35 cellular contexts compared by ENCODE assay signal in the genomic region with DNA sequence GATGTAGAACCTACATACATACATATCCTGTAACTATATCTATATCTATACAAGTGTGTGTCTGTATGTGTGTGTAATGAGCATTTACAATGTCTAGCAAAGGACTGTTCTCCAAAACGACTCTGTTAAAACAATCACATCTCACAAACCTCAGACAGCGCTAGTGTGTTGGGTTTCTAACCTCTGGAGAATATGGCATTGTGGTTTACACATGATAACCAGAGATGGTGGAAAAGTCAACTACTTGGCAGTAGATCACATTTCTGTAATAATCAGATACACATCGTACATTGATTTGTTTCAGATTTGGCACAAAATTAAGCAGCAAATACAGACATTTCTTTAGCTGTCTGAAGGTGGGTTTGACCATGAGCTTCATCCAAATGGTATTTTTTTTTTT.
"Had no signal": no experiment of that assay in that cellular context is flagged by ENCODE, and none has a peak within 500 bp of the region (broad histone marks: within the 10 kb centered on the region; RNA-seq: fewer than 3 reads in every experiment).

No MANE protein-coding gene starts in this region.

- H3K27me3 ChIP-seq: brain microvascular endothelial cell had no signal

- H3K9me3 Mint-ChIP-seq: activated T-helper 17 cell treated with anti-CD3 and anti-CD28 coated beads, Interleukin-2, amount 50 U/mL, for 72 hours had no signal

- H3K36me3 ChIP-seq: brain microvascular endothelial cell had no signal

- H3K9ac ChIP-seq: KMS-11 had no signal

- ATAC-seq: activated CD8-positive, alpha-beta T cell treated with anti-CD3 and anti-CD28 coated beads for 36 hours; activated T-cell treated with anti-CD3 and anti-CD28 coated beads, Interleukin-2, amount 50 U/mL, for 72 hours; activated T-helper 17 cell treated with anti-CD3 and anti-CD28 coated beads, Interleukin-2, amount 50 U/mL, for 72 hours; Right ventricle myocardium inferior had no signal

- H3K4me3 Mint-ChIP-seq: activated CD8-positive, alpha-beta T cell treated with anti-CD3 and anti-CD28 coated beads for 36 hours; activated naive CD8-positive, alpha-beta T cell treated with anti-CD3 and anti-CD28 coated beads for 36 hours; activated T-cell treated with anti-CD3 and anti-CD28 coated beads, Interleukin-2, amount 50 U/mL, for 72 hours; activated T-helper 17 cell treated with anti-CD3 and anti-CD28 coated beads, Interleukin-2, amount 50 U/mL, for 72 hours had no signal

- H2AFZ ChIP-seq: PC-9 had no signal

- H3K36me3 Mint-ChIP-seq: activated naive CD8-positive, alpha-beta T cell treated with anti-CD3 and anti-CD28 coated beads for 36 hours had no signal

- DNase-seq: activated CD4-positive, alpha-beta T cell treated with anti-CD3 and anti-CD28 coated beads for 1 hour; activated CD4-positive, alpha-beta T cell treated with anti-CD3 and anti-CD28 coated beads for 48 hours; activated CD4-positive, alpha-beta T cell treated with anti-CD3 and anti-CD28 coated beads, Interleukin-2, amount 50 U/mL, for 4 hours; activated CD4-positive, CD25-positive, alpha-beta regulatory T cell; activated CD8-positive, alpha-beta T cell treated with anti-CD3 and anti-CD28 coated beads for 36 hours; activated effector memory CD4-positive, alpha-beta T cell treated with anti-CD3 and anti-CD28 coated beads, Interleukin-2, amount 50 U/mL, for 16 hours; activated naive CD4-positive, alpha-beta T cell; activated naive CD4-positive, alpha-beta T cell treated with anti-CD3 and anti-CD28 coated beads, Interleukin-2, amount 50 U/mL, for 16 hours; activated naive CD8-positive, alpha-beta T cell treated with anti-CD3 and anti-CD28 coated beads for 36 hours; activated T-cell treated with anti-CD3 and anti-CD28 coated beads, Interleukin-2, amount 50 U/mL, for 1 hour; activated T-cell treated with anti-CD3 and anti-CD28 coated beads, Interleukin-2, amount 50 U/mL, for 72 hours; amniotic stem cell; aorta; brain microvascular endothelial cell; central memory CD4-positive, alpha-beta T cell; NCI-H1092 treated with DMSO at 0.1 percent for 48 hours; NCI-H1417; NCI-H146; NCI-H187; NCI-H2029 treated with DMSO at 0.1 percent for 48 hours; NCI-H2107; NCI-H226; NCI-H446 treated with DMSO at 0.1 percent for 48 hours; NCI-H524; PC-9; SIG-M5; SW 1271; T-helper 1 cell; T-helper 2 cell; T-helper 9 cell had no signal

- H3K4me2 ChIP-seq: KMS-11, PC-9 had no signal

- H3K4me1 Mint-ChIP-seq: activated naive CD8-positive, alpha-beta T cell treated with anti-CD3 and anti-CD28 coated beads for 36 hours; activated T-helper 17 cell treated with anti-CD3 and anti-CD28 coated beads, Interleukin-2, amount 50 U/mL, for 72 hours had no signal

- H3K27ac Mint-ChIP-seq: activated CD8-positive, alpha-beta T cell treated with anti-CD3 and anti-CD28 coated beads for 36 hours; activated naive CD8-positive, alpha-beta T cell treated with anti-CD3 and anti-CD28 coated beads for 36 hours; activated T-cell treated with anti-CD3 and anti-CD28 coated beads, Interleukin-2, amount 50 U/mL, for 72 hours; activated T-helper 17 cell treated with anti-CD3 and anti-CD28 coated beads, Interleukin-2, amount 50 U/mL, for 72 hours had no signal

- H3K27ac ChIP-seq: brain microvascular endothelial cell, KMS-11, PC-9, RWPE1, VCaP had no signal

- H3K4me3 ChIP-seq: PC-9 had no signal
